In genomic region chr10:88226891-88227290, GRCh38 we compare ENCODE assay signal across 31 cellular contexts.
DNase-seq lines count a peak whose midpoint lies in the region; ATAC-seq and FAIRE-seq lines count a peak whose summit lies in the region.
"Had no signal": no experiment of that assay in that cellular context is flagged by ENCODE, and none has a peak within 500 bp of the region (broad histone marks: within the 10 kb centered on the region; RNA-seq: fewer than 3 reads in every experiment).

No MANE protein-coding gene starts in this region.

- peak overlapping the region; percentile 73 for H3K27ac ChIP-seq in skeletal muscle tissue (ENCODE audit: low read depth, low read length)
- H3K27ac ChIP-seq: lower lobe of right lung, vagina had no signal

- no peaks in the 10 kb centered on the region for H3K36me3 ChIP-seq in skeletal muscle tissue (ENCODE audit: control insufficient read depth in 3 of 3, insufficient read depth in 3 of 3, low read length in 3 of 3)
- H3K36me3 ChIP-seq: lower lobe of right lung, thoracic aorta, vagina had no signal

- peaks cover 11 to 29% (median 23%) of the 10 kb centered on the region in 3 donors for H3K4me1 ChIP-seq in skeletal muscle tissue (ENCODE audit: control insufficient read depth in 3 of 3, insufficient read depth in 3 of 3, low read length in 3 of 3)
- H3K4me1 ChIP-seq: lower lobe of right lung had no signal

- H3K9ac ChIP-seq in skeletal muscle tissue (ENCODE audit: low read depth in 1 of 3, low read length in 3 of 3), result no peak overlapping the region

- no peaks in the 10 kb centered on the region for H3K9me3 ChIP-seq in skeletal muscle tissue (ENCODE audit: control insufficient read depth in 3 of 3, low read length in 3 of 3)
- H3K9me3 ChIP-seq: body of pancreas, Caco-2, lower lobe of right lung, thoracic aorta, vagina had no signal

- no peak for DNase-seq in GM19239 (ENCODE audit: insufficient read length, low spot score)
- peak; percentile 39 for DNase-seq in RPMI7951 (ENCODE audit: low read depth)
- DNase-seq in fibroblast of peridontal ligament (ENCODE audit: extremely low read depth), result peak; percentile 39
- DNase-seq in NCI-H510A treated with DMSO at 0.1 percent for 48 hours (lab: John Stamatoyannopoulos, UW), result no peak
- no peak for DNase-seq in CD1c-positive myeloid dendritic cell (ENCODE audit: extremely low spot score)
- DNase-seq: activated CD4-positive, alpha-beta memory T cell treated with anti-CD3 and anti-CD28 coated beads for 36 hours; activated CD4-positive, alpha-beta T cell treated with anti-CD3 and anti-CD28 coated beads for 1 hour; activated naive CD8-positive, alpha-beta T cell treated with anti-CD3 and anti-CD28 coated beads, Interleukin-2, amount 50 U/mL, for 24 hours; activated T-cell treated with anti-CD3 and anti-CD28 coated beads, Interleukin-2, amount 50 U/mL, for 72 hours; C1 segment of cervical spinal cord; HCEC 1CT; head of caudate nucleus; Karpas-422; kidney; lower lobe of right lung; natural killer cell; NCI-H1417; NCI-H2029; NCI-H524 treated with DMSO at 0.1 percent for 48 hours; NK-92 treated with Interleukin-12 subunit alpha and Interleukin-12 subunit beta, amount 100 ng/mL, for 24 hours; PC-3; stimulated activated CD4-positive, alpha-beta T cell treated with anti-CD3 and anti-CD28 coated beads, Interleukin-2, amount 100 ng/mL, for 24 hours; stimulated activated naive CD8-positive, alpha-beta T cell treated with anti-CD3 and anti-CD28 coated beads, Interleukin-15, Interleukin-2, amounts not matched to agents 100 U/mL and 50 U/mL, for 24 hours had no signal

- no peak overlapping the region for H3K4me3 ChIP-seq in skeletal muscle tissue (ENCODE audit: low read length in 3 of 3)
- H3K4me3 ChIP-seq: body of pancreas, lower lobe of right lung, thoracic aorta, vagina had no signal

- no peak for ATAC-seq in HG03354 (IDR thresholded peaks at IDR 0.05; ENCODE audit: poor library complexity, severe bottlenecking, unreplicated experiment)
- ATAC-seq: activated naive CD8-positive, alpha-beta T cell treated with anti-CD3 and anti-CD28 coated beads, Interleukin-2, amount 50 U/mL, for 24 hours; activated T-cell treated with anti-CD3 and anti-CD28 coated beads, Interleukin-2, amount 50 U/mL, for 72 hours; lower lobe of right lung; natural killer cell; PC-3; stimulated activated naive CD8-positive, alpha-beta T cell treated with anti-CD3 and anti-CD28 coated beads, Interleukin-15, Interleukin-2, amounts not matched to agents 100 U/mL and 50 U/mL, for 24 hours had no signal

- H3K27me3 ChIP-seq in skeletal muscle tissue (ENCODE audit: control insufficient read depth in 3 of 3, insufficient read depth in 3 of 3, low read length in 3 of 3), result no peaks in the 10 kb centered on the region
- H3K27me3 ChIP-seq: body of pancreas, vagina had no signal

- FAIRE-seq in GM19239 (lab: Jason Lieb, UNC), result peak; percentile 8
- FAIRE-seq: G401.6, HepG2, kidney had no signal

Comparison
In these comparisons a context has a peak if more than half of its experiments do, and no peak if none do; other contexts are left out.
1. DNase-seq: peak in RPMI7951 (single experiment) and fibroblast of peridontal ligament (single experiment); none in GM19239 (single experiment), NCI-H510A treated with DMSO at 0.1 percent for 48 hours (single experiment) and CD1c-positive myeloid dendritic cell (single experiment).